ENCODE assay signal across 8 cellular contexts in the genomic region with DNA sequence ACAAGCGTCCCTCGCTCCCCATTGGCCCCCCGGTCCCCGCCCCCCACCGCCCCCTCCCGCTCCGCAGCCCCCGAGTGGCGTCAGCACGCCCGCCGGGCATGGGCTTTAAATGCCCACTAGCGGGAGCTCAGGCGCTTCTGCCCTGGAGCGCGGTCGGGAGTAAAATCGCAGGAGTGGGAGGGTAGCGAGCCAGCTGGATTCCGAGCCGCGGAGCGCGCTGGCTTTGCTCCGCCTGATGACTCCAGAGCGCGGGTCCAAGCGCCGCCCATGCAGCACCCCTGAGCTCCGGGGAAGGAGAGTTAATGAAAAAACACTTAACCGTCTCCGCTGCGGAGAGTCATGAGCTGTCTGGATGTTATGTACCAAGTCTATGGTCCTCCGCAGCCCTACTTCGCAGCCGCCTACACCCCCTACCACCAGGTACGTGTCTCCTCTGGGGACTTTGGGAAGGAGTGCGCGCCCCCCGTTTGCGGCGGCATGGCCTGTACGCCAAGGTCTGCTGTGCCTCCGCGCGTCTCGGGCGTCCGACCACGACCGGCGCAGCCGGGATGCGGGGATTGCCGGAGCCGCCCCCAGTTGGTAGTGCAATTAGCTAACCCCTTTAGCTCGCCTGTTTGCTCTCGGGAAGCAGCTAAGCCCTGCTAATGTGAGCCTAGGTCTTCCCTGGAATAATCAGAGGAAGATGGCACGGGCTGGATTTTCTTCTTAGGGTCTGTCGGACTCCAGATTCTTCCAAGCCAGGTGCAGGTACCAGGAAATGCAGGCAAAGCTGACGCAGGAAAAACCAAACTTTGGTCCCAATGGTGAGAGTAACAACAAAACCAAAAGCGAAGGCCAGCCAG. TPM values are rescaled to one million over a fixed set of nuclear protein-coding genes. Genes with fewer than 3 reads are reported as not detected.
DNase-seq lines count a peak whose midpoint lies in the region; ATAC-seq, FAIRE-seq and TF ChIP-seq lines count a peak whose summit lies in the region.

A gene with protein sequence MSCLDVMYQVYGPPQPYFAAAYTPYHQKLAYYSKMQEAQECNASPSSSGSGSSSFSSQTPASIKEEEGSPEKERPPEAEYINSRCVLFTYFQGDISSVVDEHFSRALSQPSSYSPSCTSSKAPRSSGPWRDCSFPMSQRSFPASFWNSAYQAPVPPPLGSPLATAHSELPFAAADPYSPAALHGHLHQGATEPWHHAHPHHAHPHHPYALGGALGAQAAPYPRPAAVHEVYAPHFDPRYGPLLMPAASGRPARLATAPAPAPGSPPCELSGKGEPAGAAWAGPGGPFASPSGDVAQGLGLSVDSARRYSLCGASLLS (plus strand): TSS at position 134 of the 842 bp plus-strand sequence. CDS start 206 bp downstream, at position 340.

- no peaks in the 10 kb centered on the region for H3K9me3 Mint-ChIP-seq in stimulated activated memory B cell treated with anti-CD40 and anti-IgM and Interleukin-4, amounts not matched to agents 10 μg/mL and 1 μg/mL and 100 μg/mL, for 72 hours

- CTCF ChIA-PET in AG04450 (lab: Charles Lee): interaction anchor here (0.6 kb wide), 2 partner anchors 40 to 290 kb away, joined by 4 read pairs; no protein-coding TSS in a partner anchor

- no peaks in the 10 kb centered on the region for H3K36me3 Mint-ChIP-seq in stimulated activated memory B cell treated with anti-CD40 and anti-IgM and Interleukin-4, amounts not matched to agents 10 μg/mL and 1 μg/mL and 100 μg/mL, for 72 hours

- no peak within 1 kb of the TSS for H3K27ac ChIP-seq in AG04450 (ENCODE audit: low read depth, low read length)
- no peak within 1 kb of the TSS for H3K27ac ChIP-seq in breast epithelium
- H3K27ac ChIP-seq in kidney (ENCODE audit: low read depth in 2 of 2, low read length in 2 of 2): no peak within 1 kb of the TSS

- peak within 1 kb of the TSS; percentile 50 for H3K4me3 Mint-ChIP-seq in stimulated activated memory B cell treated with anti-CD40 and anti-IgM and Interleukin-4, amounts not matched to agents 10 μg/mL and 1 μg/mL and 100 μg/mL, for 72 hours

- H3K36me3 ChIP-seq in breast epithelium (no peaks in the 10 kb centered on the region), kidney (ENCODE audit: control insufficient read depth in 1 of 2, insufficient read depth in 2 of 2, low read length in 2 of 2) (no peaks in the 10 kb centered on the region)

- peak; percentile 30 for ATAC-seq in GM18868 (IDR thresholded peaks at IDR 0.05; ENCODE audit: unreplicated experiment)
- ATAC-seq in stimulated activated memory B cell treated with anti-CD40 and anti-IgM and Interleukin-4, amounts not matched to agents 10 μg/mL and 1 μg/mL and 100 μg/mL, for 72 hours: peak; percentile 22
- no peak for ATAC-seq in HG02798 (IDR thresholded peaks at IDR 0.05; ENCODE audit: poor library complexity, unreplicated experiment)

- no peak for DNase-seq in AG04450 (ENCODE audit: low read depth, low spot score)
- peak; percentile 20 for DNase-seq in NCI-H2029 treated with DMSO at 0.1 percent for 48 hours (lab: John Stamatoyannopoulos, UW)
- no peak for DNase-seq in breast epithelium (ENCODE audit: low spot score in 2 of 2)
- peak; percentile 69 for DNase-seq in kidney
- DNase-seq in GM12892 (ENCODE audit: insufficient read length): no peak

- peak within 1 kb of the TSS; percentile 43 for H3K4me3 ChIP-seq in AG04450 (ENCODE audit: low read depth, low read length)
- H3K4me3 ChIP-seq in breast epithelium: peak within 1 kb of the TSS; percentile 26 to 69 (median 45)
- H3K4me3 ChIP-seq in kidney (ENCODE audit: low read length in 2 of 2): peak within 1 kb of the TSS; percentile 57 to 66

- peaks cover 3 to 5% of the 10 kb centered on the region in 2 donors for H3K4me1 ChIP-seq in breast epithelium
- H3K4me1 ChIP-seq in kidney (ENCODE audit: control insufficient read depth in 1 of 2, insufficient read depth in 1 of 2, low read depth in 1 of 2, low read length in 2 of 2): peaks cover 7 to 13% of the 10 kb centered on the region in 2 donors

- H3K9me3 ChIP-seq in AG04450 (ENCODE audit: control insufficient read depth, insufficient read depth, low read length) (peaks cover 7% of the 10 kb centered on the region; the same call in 1 of the 2 replicates), breast epithelium (no peaks in the 10 kb centered on the region), kidney (ENCODE audit: control insufficient read depth in 1 of 2, low read length in 2 of 2) (no peaks in the 10 kb centered on the region)

- FAIRE-seq in kidney (lab: Jason Lieb, UNC) (no peak), GM12892 (lab: Jason Lieb, UNC) (no peak)

- H3K27me3 ChIP-seq in AG04450 (ENCODE audit: control insufficient read depth, insufficient read depth, low read length) (peaks cover 78% of the 10 kb centered on the region), breast epithelium (peaks cover 0 to 94% of the 10 kb centered on the region in 2 donors)

- H3K27me3 Mint-ChIP-seq in stimulated activated memory B cell treated with anti-CD40 and anti-IgM and Interleukin-4, amounts not matched to agents 10 μg/mL and 1 μg/mL and 100 μg/mL, for 72 hours: peaks cover 74% of the 10 kb centered on the region

- no peak within 1 kb of the TSS for H3K27ac Mint-ChIP-seq in stimulated activated memory B cell treated with anti-CD40 and anti-IgM and Interleukin-4, amounts not matched to agents 10 μg/mL and 1 μg/mL and 100 μg/mL, for 72 hours

- TF ChIP-seq CTCF in AG04450 (IDR thresholded peaks at IDR 0.05; ENCODE audit: low read depth, low read length): no peak
- no peak for TF ChIP-seq CTCF in breast epithelium (IDR thresholded peaks at IDR 0.05)
- TF ChIP-seq CTCF in kidney (IDR thresholded peaks at IDR 0.05; ENCODE audit: borderline replicate concordance, extremely low read depth, insufficient read depth): no peak

- peaks cover 16% of the 10 kb centered on the region for H3K4me1 Mint-ChIP-seq in stimulated activated memory B cell treated with anti-CD40 and anti-IgM and Interleukin-4, amounts not matched to agents 10 μg/mL and 1 μg/mL and 100 μg/mL, for 72 hours

- TF ChIP-seq POLR2A in breast epithelium (IDR thresholded peaks at IDR 0.05) (no peak), GM12892 (IDR thresholded peaks at IDR 0.05; ENCODE audit: low read depth, low read length) (no peak)

- no peak within 1 kb of the TSS for H3K9ac ChIP-seq in kidney (ENCODE audit: low read length in 2 of 2)

- intact Hi-C loops in breast epithelium (cut with DNase I; ENCODE audit: low total_unique reads): loop anchor here (5.0 kb wide), 1 partner anchor 832 kb away; no protein-coding TSS in a partner anchor
- intact Hi-C loops in kidney (cut with DNase I): no loop called here

- POLR2A ChIA-PET in AG04450 (lab: Yijun Ruan, JAX): no interaction called here

RNA-seq across cellular contexts. Expression of the gene that starts here (rescaled TPM):
- polyA plus RNA-seq in AG04450 (2011; rRNA removed) (not detected in 2 replicates), kidney (ENCODE audit: insufficient read depth, low read depth, low replicate concordance) (not detected)
- polyA minus RNA-seq in AG04450 (2011; rRNA and poly(A)+ RNA removed): not detected in 2 replicates
- total RNA-seq in breast epithelium (not detected), kidney (not detected)
- polyA plus RNA-seq in GM12892 (2012; ENCODE audit: missing spikeins): not detected

Comparison
In these comparisons a context has a peak if more than half of its experiments do, and no peak if none do; other contexts are left out.
1. Peak in DNase-seq and H3K4me3 ChIP-seq in kidney; RNA of the gene not detected or under 1 TPM.